In the genomic region with DNA sequence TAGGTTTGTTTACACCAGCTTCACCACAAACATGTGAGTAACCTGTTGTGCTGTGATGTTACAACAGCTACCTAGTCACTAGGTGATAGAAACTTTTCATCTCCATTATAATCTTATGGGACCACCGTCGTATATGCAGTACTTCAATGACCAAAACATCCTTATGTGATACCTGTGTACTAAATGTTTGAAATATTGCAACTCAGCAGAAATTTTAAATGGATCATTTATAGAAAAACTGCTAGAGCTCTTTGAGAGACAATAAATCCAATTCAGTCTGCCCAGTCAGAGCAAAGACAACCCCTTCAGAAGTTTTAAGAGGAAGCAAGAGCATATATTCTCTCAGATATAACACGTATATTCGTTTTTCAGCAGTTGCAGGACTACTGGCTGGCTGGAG, we compare ENCODE assay signal across 1 cellular context.
A peak's percentile ranks its signal among the peaks of the same experiment; 100 is the strongest.
TF ChIP-seq lines count a peak whose summit lies in the region.

No MANE protein-coding gene starts in this region.

TF ChIP-seq in K562, 482 proteins besides CTCF, POLR2A, EP300 and RAD21 (continued from another document):
- TF ChIP-seq E2F3 (CRISPR knock-in tag; IDR thresholded peaks at IDR 0.05) (no peak), ZBTB1 (CRISPR knock-in tag; IDR thresholded peaks at IDR 0.05; ENCODE audit: borderline replicate concordance, low read depth) (no peak), MYBL2 (IDR thresholded peaks at IDR 0.05; ENCODE audit: low read depth) (no peak), MYBL2 (CRISPR knock-in tag; IDR thresholded peaks at IDR 0.05; ENCODE audit: borderline replicate concordance) (no peak), ZKSCAN3 (CRISPR knock-in tag; IDR thresholded peaks at IDR 0.05) (no peak), MAFK (IDR thresholded peaks at IDR 0.05; ENCODE audit: low read length) (peak; percentile 59), RBM17 (IDR thresholded peaks at IDR 0.05; ENCODE audit: borderline replicate concordance, low read depth, low read length) (no peak), NR3C1 (CRISPR knock-in tag; IDR thresholded peaks at IDR 0.05) (no peak), ZNF124 (CRISPR knock-in tag; IDR thresholded peaks at IDR 0.05) (no peak), HCFC1 (IDR thresholded peaks at IDR 0.05; ENCODE audit: low read depth, low read length) (no peak), FOXK1 (CRISPR knock-in tag; IDR thresholded peaks at IDR 0.05; ENCODE audit: borderline replicate concordance) (no peak), CBX8 (IDR thresholded peaks at IDR 0.05; ENCODE audit: borderline replicate concordance, extremely low read depth, low read depth, low read length, poor library complexity, severe bottlenecking) (peak; percentile 47), SIN3B (IDR thresholded peaks at IDR 0.05; ENCODE audit: low read depth) (no peak), NCOA1 (IDR thresholded peaks at IDR 0.05; ENCODE audit: low read depth) (no peak), CEBPG (CRISPR knock-in tag; IDR thresholded peaks at IDR 0.05) (no peak), CEBPG (tag; conservative IDR thresholded peaks at IDR 0.05 in 1 of 2, IDR thresholded peaks at IDR 0.05 in 1 of 2) (no peak), TBL1XR1 (IDR thresholded peaks at IDR 0.05; ENCODE audit: low read length in 2 of 2) (no peak), KHSRP (IDR thresholded peaks at IDR 0.05) (no peak), HDGF (IDR thresholded peaks at IDR 0.05) (no peak), HNRNPH1 (optimal IDR thresholded peaks at IDR 0.05; ENCODE audit: low read depth, low read length) (no peak), PRMT5 (CRISPR knock-in tag; IDR thresholded peaks at IDR 0.05) (no peak), BRF1 (IDR thresholded peaks at IDR 0.05; ENCODE audit: borderline replicate concordance, extremely low read depth, insufficient read length) (no peak), ZBTB7A (IDR thresholded peaks at IDR 0.05; ENCODE audit: borderline replicate concordance, control insufficient read depth, low read depth, low read length) (no peak), CCAR2 (IDR thresholded peaks at IDR 0.05; ENCODE audit: low read depth, low read length) (no peak), C11orf30 (IDR thresholded peaks at IDR 0.05; ENCODE audit: low read depth) (peak; percentile 83), GABPA (tag; conservative IDR thresholded peaks at IDR 0.05; ENCODE audit: low read depth) (no peak), CBFA2T3 (IDR thresholded peaks at IDR 0.05) (no peak), ZNF263 (CRISPR knock-in tag; IDR thresholded peaks at IDR 0.05; ENCODE audit: borderline replicate concordance) (no peak), PCBP2 (IDR thresholded peaks at IDR 0.05; ENCODE audit: low read depth, low read length, poor library complexity, severe bottlenecking) (no peak), ZNF316 (IDR thresholded peaks at IDR 0.05) (peak; percentile 89), ZNF445 (CRISPR knock-in tag; IDR thresholded peaks at IDR 0.05; ENCODE audit: low read depth) (no peak), MTF1 (CRISPR knock-in tag; IDR thresholded peaks at IDR 0.05; ENCODE audit: borderline replicate concordance) (no peak), PHF20 (IDR thresholded peaks at IDR 0.05; ENCODE audit: partially characterized antibody) (no peak), TAF15 (IDR thresholded peaks at IDR 0.05; ENCODE audit: low read depth, low read length) (no peak), DACH1 (IDR thresholded peaks at IDR 0.05; ENCODE audit: partially characterized antibody) (no peak)
- TF ChIP-seq, protein P1, sequence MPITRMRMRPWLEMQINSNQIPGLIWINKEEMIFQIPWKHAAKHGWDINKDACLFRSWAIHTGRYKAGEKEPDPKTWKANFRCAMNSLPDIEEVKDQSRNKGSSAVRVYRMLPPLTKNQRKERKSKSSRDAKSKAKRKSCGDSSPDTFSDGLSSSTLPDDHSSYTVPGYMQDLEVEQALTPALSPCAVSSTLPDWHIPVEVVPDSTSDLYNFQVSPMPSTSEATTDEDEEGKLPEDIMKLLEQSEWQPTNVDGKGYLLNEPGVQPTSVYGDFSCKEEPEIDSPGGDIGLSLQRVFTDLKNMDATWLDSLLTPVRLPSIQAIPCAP (CRISPR knock-in tag; IDR thresholded peaks at IDR 0.05; ENCODE audit: borderline replicate concordance) = no peak
- TF ChIP-seq, protein P2, sequence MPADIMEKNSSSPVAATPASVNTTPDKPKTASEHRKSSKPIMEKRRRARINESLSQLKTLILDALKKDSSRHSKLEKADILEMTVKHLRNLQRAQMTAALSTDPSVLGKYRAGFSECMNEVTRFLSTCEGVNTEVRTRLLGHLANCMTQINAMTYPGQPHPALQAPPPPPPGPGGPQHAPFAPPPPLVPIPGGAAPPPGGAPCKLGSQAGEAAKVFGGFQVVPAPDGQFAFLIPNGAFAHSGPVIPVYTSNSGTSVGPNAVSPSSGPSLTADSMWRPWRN (IDR thresholded peaks at IDR 0.05; ENCODE audit: low read depth) = no peak
- TF ChIP-seq, protein P3, sequence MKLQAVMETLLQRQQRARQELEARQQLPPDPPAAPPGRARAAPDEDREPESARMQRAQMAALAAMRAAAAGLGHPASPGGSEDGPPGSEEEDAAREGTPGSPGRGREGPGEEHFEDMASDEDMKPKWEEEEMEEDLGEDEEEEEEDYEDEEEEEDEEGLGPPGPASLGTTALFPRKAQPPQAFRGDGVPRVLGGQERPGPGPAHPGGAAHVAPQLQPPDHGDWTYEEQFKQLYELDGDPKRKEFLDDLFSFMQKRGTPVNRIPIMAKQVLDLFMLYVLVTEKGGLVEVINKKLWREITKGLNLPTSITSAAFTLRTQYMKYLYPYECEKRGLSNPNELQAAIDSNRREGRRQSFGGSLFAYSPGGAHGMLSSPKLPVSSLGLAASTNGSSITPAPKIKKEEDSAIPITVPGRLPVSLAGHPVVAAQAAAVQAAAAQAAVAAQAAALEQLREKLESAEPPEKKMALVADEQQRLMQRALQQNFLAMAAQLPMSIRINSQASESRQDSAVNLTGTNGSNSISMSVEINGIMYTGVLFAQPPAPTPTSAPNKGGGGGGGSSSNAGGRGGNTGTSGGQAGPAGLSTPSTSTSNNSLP (IDR thresholded peaks at IDR 0.05; ENCODE audit: borderline replicate concordance, low read depth, low read length) = no peak
- TF ChIP-seq, protein P4, sequence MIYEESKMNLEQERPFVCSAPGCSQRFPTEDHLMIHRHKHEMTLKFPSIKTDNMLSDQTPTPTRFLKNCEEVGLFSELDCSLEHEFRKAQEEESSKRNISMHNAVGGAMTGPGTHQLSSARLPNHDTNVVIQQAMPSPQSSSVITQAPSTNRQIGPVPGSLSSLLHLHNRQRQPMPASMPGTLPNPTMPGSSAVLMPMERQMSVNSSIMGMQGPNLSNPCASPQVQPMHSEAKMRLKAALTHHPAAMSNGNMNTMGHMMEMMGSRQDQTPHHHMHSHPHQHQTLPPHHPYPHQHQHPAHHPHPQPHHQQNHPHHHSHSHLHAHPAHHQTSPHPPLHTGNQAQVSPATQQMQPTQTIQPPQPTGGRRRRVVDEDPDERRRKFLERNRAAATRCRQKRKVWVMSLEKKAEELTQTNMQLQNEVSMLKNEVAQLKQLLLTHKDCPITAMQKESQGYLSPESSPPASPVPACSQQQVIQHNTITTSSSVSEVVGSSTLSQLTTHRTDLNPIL (CRISPR knock-in tag; IDR thresholded peaks at IDR 0.05) = no peak
- TF ChIP-seq, protein P5, sequence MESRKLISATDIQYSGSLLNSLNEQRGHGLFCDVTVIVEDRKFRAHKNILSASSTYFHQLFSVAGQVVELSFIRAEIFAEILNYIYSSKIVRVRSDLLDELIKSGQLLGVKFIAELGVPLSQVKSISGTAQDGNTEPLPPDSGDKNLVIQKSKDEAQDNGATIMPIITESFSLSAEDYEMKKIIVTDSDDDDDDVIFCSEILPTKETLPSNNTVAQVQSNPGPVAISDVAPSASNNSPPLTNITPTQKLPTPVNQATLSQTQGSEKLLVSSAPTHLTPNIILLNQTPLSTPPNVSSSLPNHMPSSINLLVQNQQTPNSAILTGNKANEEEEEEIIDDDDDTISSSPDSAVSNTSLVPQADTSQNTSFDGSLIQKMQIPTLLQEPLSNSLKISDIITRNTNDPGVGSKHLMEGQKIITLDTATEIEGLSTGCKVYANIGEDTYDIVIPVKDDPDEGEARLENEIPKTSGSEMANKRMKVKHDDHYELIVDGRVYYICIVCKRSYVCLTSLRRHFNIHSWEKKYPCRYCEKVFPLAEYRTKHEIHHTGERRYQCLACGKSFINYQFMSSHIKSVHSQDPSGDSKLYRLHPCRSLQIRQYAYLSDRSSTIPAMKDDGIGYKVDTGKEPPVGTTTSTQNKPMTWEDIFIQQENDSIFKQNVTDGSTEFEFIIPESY (CRISPR knock-in tag; IDR thresholded peaks at IDR 0.05) = no peak
- TF ChIP-seq, protein P6, sequence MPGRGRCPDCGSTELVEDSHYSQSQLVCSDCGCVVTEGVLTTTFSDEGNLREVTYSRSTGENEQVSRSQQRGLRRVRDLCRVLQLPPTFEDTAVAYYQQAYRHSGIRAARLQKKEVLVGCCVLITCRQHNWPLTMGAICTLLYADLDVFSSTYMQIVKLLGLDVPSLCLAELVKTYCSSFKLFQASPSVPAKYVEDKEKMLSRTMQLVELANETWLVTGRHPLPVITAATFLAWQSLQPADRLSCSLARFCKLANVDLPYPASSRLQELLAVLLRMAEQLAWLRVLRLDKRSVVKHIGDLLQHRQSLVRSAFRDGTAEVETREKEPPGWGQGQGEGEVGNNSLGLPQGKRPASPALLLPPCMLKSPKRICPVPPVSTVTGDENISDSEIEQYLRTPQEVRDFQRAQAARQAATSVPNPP (IDR thresholded peaks at IDR 0.05; ENCODE audit: borderline replicate concordance, insufficient read depth, insufficient read length) = no peak
- TF ChIP-seq, protein P7, sequence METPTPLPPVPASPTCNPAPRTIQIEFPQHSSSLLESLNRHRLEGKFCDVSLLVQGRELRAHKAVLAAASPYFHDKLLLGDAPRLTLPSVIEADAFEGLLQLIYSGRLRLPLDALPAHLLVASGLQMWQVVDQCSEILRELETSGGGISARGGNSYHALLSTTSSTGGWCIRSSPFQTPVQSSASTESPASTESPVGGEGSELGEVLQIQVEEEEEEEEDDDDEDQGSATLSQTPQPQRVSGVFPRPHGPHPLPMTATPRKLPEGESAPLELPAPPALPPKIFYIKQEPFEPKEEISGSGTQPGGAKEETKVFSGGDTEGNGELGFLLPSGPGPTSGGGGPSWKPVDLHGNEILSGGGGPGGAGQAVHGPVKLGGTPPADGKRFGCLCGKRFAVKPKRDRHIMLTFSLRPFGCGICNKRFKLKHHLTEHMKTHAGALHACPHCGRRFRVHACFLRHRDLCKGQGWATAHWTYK (CRISPR knock-in tag; IDR thresholded peaks at IDR 0.05) = no peak
- TF ChIP-seq, protein P8, sequence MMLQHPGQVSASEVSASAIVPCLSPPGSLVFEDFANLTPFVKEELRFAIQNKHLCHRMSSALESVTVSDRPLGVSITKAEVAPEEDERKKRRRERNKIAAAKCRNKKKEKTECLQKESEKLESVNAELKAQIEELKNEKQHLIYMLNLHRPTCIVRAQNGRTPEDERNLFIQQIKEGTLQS (IDR thresholded peaks at IDR 0.05) = no peak
- TF ChIP-seq, protein P8 (CRISPR knock-in tag; conservative IDR thresholded peaks at IDR 0.05) = no peak
- TF ChIP-seq, protein P9, sequence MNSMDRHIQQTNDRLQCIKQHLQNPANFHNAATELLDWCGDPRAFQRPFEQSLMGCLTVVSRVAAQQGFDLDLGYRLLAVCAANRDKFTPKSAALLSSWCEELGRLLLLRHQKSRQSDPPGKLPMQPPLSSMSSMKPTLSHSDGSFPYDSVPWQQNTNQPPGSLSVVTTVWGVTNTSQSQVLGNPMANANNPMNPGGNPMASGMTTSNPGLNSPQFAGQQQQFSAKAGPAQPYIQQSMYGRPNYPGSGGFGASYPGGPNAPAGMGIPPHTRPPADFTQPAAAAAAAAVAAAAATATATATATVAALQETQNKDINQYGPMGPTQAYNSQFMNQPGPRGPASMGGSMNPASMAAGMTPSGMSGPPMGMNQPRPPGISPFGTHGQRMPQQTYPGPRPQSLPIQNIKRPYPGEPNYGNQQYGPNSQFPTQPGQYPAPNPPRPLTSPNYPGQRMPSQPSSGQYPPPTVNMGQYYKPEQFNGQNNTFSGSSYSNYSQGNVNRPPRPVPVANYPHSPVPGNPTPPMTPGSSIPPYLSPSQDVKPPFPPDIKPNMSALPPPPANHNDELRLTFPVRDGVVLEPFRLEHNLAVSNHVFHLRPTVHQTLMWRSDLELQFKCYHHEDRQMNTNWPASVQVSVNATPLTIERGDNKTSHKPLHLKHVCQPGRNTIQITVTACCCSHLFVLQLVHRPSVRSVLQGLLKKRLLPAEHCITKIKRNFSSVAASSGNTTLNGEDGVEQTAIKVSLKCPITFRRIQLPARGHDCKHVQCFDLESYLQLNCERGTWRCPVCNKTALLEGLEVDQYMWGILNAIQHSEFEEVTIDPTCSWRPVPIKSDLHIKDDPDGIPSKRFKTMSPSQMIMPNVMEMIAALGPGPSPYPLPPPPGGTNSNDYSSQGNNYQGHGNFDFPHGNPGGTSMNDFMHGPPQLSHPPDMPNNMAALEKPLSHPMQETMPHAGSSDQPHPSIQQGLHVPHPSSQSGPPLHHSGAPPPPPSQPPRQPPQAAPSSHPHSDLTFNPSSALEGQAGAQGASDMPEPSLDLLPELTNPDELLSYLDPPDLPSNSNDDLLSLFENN (IDR thresholded peaks at IDR 0.05; ENCODE audit: low read depth in 2 of 2, low read length in 2 of 2) = no peak
- TF ChIP-seq, protein P10, sequence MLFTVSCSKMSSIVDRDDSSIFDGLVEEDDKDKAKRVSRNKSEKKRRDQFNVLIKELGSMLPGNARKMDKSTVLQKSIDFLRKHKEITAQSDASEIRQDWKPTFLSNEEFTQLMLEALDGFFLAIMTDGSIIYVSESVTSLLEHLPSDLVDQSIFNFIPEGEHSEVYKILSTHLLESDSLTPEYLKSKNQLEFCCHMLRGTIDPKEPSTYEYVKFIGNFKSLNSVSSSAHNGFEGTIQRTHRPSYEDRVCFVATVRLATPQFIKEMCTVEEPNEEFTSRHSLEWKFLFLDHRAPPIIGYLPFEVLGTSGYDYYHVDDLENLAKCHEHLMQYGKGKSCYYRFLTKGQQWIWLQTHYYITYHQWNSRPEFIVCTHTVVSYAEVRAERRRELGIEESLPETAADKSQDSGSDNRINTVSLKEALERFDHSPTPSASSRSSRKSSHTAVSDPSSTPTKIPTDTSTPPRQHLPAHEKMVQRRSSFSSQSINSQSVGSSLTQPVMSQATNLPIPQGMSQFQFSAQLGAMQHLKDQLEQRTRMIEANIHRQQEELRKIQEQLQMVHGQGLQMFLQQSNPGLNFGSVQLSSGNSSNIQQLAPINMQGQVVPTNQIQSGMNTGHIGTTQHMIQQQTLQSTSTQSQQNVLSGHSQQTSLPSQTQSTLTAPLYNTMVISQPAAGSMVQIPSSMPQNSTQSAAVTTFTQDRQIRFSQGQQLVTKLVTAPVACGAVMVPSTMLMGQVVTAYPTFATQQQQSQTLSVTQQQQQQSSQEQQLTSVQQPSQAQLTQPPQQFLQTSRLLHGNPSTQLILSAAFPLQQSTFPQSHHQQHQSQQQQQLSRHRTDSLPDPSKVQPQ (CRISPR knock-in tag; IDR thresholded peaks at IDR 0.05; ENCODE audit: borderline replicate concordance) = no peak
- TF ChIP-seq, protein P11, sequence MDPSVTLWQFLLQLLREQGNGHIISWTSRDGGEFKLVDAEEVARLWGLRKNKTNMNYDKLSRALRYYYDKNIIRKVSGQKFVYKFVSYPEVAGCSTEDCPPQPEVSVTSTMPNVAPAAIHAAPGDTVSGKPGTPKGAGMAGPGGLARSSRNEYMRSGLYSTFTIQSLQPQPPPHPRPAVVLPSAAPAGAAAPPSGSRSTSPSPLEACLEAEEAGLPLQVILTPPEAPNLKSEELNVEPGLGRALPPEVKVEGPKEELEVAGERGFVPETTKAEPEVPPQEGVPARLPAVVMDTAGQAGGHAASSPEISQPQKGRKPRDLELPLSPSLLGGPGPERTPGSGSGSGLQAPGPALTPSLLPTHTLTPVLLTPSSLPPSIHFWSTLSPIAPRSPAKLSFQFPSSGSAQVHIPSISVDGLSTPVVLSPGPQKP (CRISPR knock-in tag; IDR thresholded peaks at IDR 0.05) = no peak
